In the genomic region with DNA sequence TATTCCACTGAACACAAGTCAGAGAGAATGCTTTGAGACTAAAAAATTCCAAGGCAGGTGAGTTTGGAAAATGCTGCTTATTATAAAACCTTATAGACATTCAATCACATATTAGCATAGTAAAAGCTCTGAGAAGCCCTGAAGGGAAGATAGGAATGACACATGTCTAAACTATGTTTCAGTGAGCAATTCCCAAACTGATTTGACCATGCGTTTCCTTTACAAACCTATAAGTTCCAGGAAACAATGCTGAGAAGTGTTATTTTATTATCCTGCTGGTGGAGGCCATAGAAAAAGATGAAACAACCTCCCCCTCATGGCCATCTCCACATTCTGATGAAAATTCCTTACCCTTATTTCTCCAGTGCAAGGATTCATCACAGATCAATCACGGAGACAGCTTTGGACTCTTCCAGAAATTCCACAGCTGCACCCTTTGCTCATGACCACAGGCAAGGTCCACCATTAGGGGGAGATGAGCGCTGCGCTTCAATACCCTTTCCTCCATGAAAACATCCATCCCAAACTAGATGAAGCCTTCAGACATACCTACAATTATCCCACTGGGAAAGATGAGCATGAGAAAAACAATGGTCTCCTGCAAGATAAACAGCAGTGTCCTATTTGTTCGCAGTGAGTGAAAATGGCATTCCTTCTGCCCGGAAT, we compare ENCODE assay signal across 20 cellular contexts.
DNase-seq lines count a peak whose midpoint lies in the region; ATAC-seq and TF ChIP-seq lines count a peak whose summit lies in the region.
"Had no signal": no experiment of that assay in that cellular context is flagged by ENCODE, and none has a peak within 500 bp of the region (broad histone marks: within the 10 kb centered on the region; RNA-seq: fewer than 3 reads in every experiment).

No MANE protein-coding gene starts in this region.

- no peaks in the 10 kb centered on the region for H3K9me3 ChIP-seq in HAP-1
- no peaks in the 10 kb centered on the region for H3K9me3 ChIP-seq in RWPE2 (ENCODE audit: severe bottlenecking)

- H3K4me1 ChIP-seq in HAP-1 (peaks cover 40% of the 10 kb centered on the region), RWPE2 (ENCODE audit: insufficient read depth, poor library complexity, severe bottlenecking) (peaks cover 16% of the 10 kb centered on the region)

- H3K36me3 ChIP-seq in HAP-1 (replicated peaks) (no peaks in the 10 kb centered on the region), RWPE2 (ENCODE audit: low read depth) (no peaks in the 10 kb centered on the region)

- peak; percentile 86 for ATAC-seq in RWPE2 (ENCODE audit: low read depth)
- ATAC-seq: activated CD8-positive, alpha-beta T cell treated with anti-CD3 and anti-CD28 coated beads for 36 hours; activated T-cell treated with anti-CD3 and anti-CD28 coated beads, Interleukin-2, amount 50 U/mL, for 72 hours; left ventricle myocardium superior had no signal

- H3K36me3 Mint-ChIP-seq in progenitor cell of endocrine pancreas (ENCODE audit: insufficient read depth): no peaks in the 10 kb centered on the region
- H3K36me3 Mint-ChIP-seq: activated naive CD8-positive, alpha-beta T cell treated with anti-CD3 and anti-CD28 coated beads, Interleukin-2, amount 10 ng/mL, durations not matched to agents 7 days and 5 days had no signal

- in situ Hi-C loops in HAP-1 (cut with MboI; ENCODE audit: low sequenced_read_pairs): loop anchor here (10.0 kb wide), 1 partner anchor 222 kb away; no protein-coding TSS in a partner anchor

- no peak overlapping the region for H3K4me3 ChIP-seq in HAP-1
- H3K4me3 ChIP-seq in RWPE2 (ENCODE audit: severe bottlenecking): no peak overlapping the region
- no peak overlapping the region for H3K4me3 ChIP-seq in fibroblast of pulmonary artery (replicated peaks; ENCODE audit: low read depth, low read length)

- no peak overlapping the region for H3K27ac ChIP-seq in RWPE2 (ENCODE audit: poor library complexity, severe bottlenecking)

- no peaks in the 10 kb centered on the region for H3K9me3 Mint-ChIP-seq in progenitor cell of endocrine pancreas (ENCODE audit: low read depth)
- H3K9me3 Mint-ChIP-seq: activated CD8-positive, alpha-beta T cell treated with anti-CD3 and anti-CD28 coated beads for 36 hours; activated naive CD8-positive, alpha-beta T cell treated with anti-CD3 and anti-CD28 coated beads, Interleukin-2, amount 10 ng/mL, durations not matched to agents 7 days and 5 days had no signal

- no peak for TF ChIP-seq CTCF in RWPE2 (IDR thresholded peaks at IDR 0.05; ENCODE audit: poor library complexity, severe bottlenecking)
- TF ChIP-seq CTCF in fibroblast of pulmonary artery (IDR thresholded peaks at IDR 0.05; ENCODE audit: low read length, missing control alignments): no peak
- TF ChIP-seq CTCF in progenitor cell of endocrine pancreas (IDR thresholded peaks at IDR 0.05; ENCODE audit: unreplicated experiment): no peak

- DNase-seq in HAP-1 (ENCODE audit: low spot score in 2 of 2): peak; percentile 37 to 57
- no peak for DNase-seq in RWPE2 (ENCODE audit: low spot score)
- DNase-seq in fibroblast of pulmonary artery (ENCODE audit: low read depth): peak; percentile 21
- no peak for DNase-seq in progenitor cell of endocrine pancreas (ENCODE audit: low spot score, unreplicated experiment)
- DNase-seq in DMS53 treated with DMSO at 0.1 percent for 48 hours (lab: John Stamatoyannopoulos, UW; ENCODE audit: unreplicated experiment): no peak
- no peak for DNase-seq in mesenteric fat pad (ENCODE audit: low spot score)
- DNase-seq in globus pallidus (ENCODE audit: low spot score): no peak
- DNase-seq: activated CD8-positive, alpha-beta T cell treated with anti-CD3 and anti-CD28 coated beads for 36 hours; activated naive CD8-positive, alpha-beta T cell treated with anti-CD3 and anti-CD28 coated beads, Interleukin-2, amount 10 ng/mL, durations not matched to agents 7 days and 5 days; activated T-cell treated with anti-CD3 and anti-CD28 coated beads, Interleukin-2, amount 50 U/mL, for 72 hours; central memory CD4-positive, alpha-beta T cell; COR-L47; effector memory CD4-positive, alpha-beta T cell; GF-D8; left ventricle myocardium superior; NCI-H146; NCI-H2227 treated with DMSO at 0.1 percent for 48 hours; NK-92 treated with Interleukin-12 subunit alpha and Interleukin-12 subunit beta, amount 100 ng/mL, for 24 hours; small intestine; stimulated activated CD4-positive, alpha-beta T cell treated with anti-CD3 and anti-CD28 coated beads, Interleukin-4, amount 100 ng/mL, for 24 hours had no signal

- no peaks in the 10 kb centered on the region for H3K27me3 Mint-ChIP-seq in progenitor cell of endocrine pancreas
- H3K27me3 Mint-ChIP-seq: activated CD8-positive, alpha-beta T cell treated with anti-CD3 and anti-CD28 coated beads for 36 hours; activated naive CD8-positive, alpha-beta T cell treated with anti-CD3 and anti-CD28 coated beads, Interleukin-2, amount 10 ng/mL, durations not matched to agents 7 days and 5 days had no signal

- peak overlapping the region; percentile 18 for H3K27ac Mint-ChIP-seq in progenitor cell of endocrine pancreas
- H3K27ac Mint-ChIP-seq: activated CD8-positive, alpha-beta T cell treated with anti-CD3 and anti-CD28 coated beads for 36 hours; activated naive CD8-positive, alpha-beta T cell treated with anti-CD3 and anti-CD28 coated beads, Interleukin-2, amount 10 ng/mL, durations not matched to agents 7 days and 5 days; activated T-cell treated with anti-CD3 and anti-CD28 coated beads, Interleukin-2, amount 50 U/mL, for 72 hours had no signal

- no peak overlapping the region for H3K4me3 Mint-ChIP-seq in progenitor cell of endocrine pancreas (ENCODE audit: low read depth)
- H3K4me3 Mint-ChIP-seq: activated CD8-positive, alpha-beta T cell treated with anti-CD3 and anti-CD28 coated beads for 36 hours; activated naive CD8-positive, alpha-beta T cell treated with anti-CD3 and anti-CD28 coated beads, Interleukin-2, amount 10 ng/mL, durations not matched to agents 7 days and 5 days; activated T-cell treated with anti-CD3 and anti-CD28 coated beads, Interleukin-2, amount 50 U/mL, for 72 hours had no signal

- no peaks in the 10 kb centered on the region for H3K27me3 ChIP-seq in HAP-1 (ENCODE audit: low read depth)
- no peaks in the 10 kb centered on the region for H3K27me3 ChIP-seq in RWPE2 (ENCODE audit: insufficient read depth, poor library complexity, severe bottlenecking)

- no peaks in the 10 kb centered on the region for H3K4me1 Mint-ChIP-seq in progenitor cell of endocrine pancreas (ENCODE audit: low read depth)
- H3K4me1 Mint-ChIP-seq: activated naive CD8-positive, alpha-beta T cell treated with anti-CD3 and anti-CD28 coated beads, Interleukin-2, amount 10 ng/mL, durations not matched to agents 7 days and 5 days had no signal

Comparison
In these comparisons a context has a peak if more than half of its experiments do, and no peak if none do; other contexts are left out.
1. DNase-seq: peak in HAP-1 (2 of 2) and fibroblast of pulmonary artery (single experiment); none in RWPE2 (single experiment), progenitor cell of endocrine pancreas (single experiment), DMS53 treated with DMSO at 0.1 percent for 48 hours (single experiment), mesenteric fat pad (single experiment) and globus pallidus (single experiment).